2 cellular contexts compared by ENCODE assay signal in the genomic region with DNA sequence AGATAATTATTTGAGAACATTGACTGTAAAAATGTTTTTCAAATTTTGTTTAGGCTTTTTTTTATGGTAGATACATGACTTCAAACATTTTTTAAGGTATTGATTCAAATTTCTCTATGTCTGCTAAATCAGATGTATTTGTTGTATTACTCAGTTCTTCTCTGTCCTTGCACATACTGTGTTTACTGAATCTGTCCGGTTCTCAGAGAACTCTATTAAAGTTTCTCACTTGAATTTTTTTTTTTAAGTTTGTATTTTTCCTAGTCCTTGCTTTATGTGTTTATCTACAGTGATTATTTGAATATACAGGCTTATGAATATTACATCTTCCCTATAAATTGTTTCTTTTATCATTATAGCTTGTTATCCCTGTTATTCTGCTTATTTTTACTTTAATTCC.
TF ChIP-seq lines count a peak whose summit lies in the region.

No MANE protein-coding gene starts in this region.

TF ChIP-seq in GM12878, 131 proteins besides CTCF, POLR2A, EP300 and RAD21:
- TF ChIP-seq ZBTB40 (IDR thresholded peaks at IDR 0.05; ENCODE audit: borderline replicate concordance) = 0 out of 2 replicates have a peak, but pooled peaks have one; percentile 52
- no peak for TF ChIP-seq SPI1 (IDR thresholded peaks at IDR 0.05; ENCODE audit: borderline replicate concordance, insufficient read depth, low read depth, low read length)
- no peak for TF ChIP-seq ZBTB33 (IDR thresholded peaks at IDR 0.05)
- no peak for TF ChIP-seq NBN (IDR thresholded peaks at IDR 0.05)
TF ChIP-seq in GM12878: peak in this region for 1.

TF ChIP-seq in neural cell, 6 proteins besides CTCF, POLR2A, EP300 and RAD21:
- TF ChIP-seq POLR2AphosphoS5 (IDR thresholded peaks at IDR 0.05) (no peak), TAF1 (IDR thresholded peaks at IDR 0.05; ENCODE audit: low read depth) (no peak), MXI1 (conservative IDR thresholded peaks at IDR 0.05; ENCODE audit: poor library complexity, severe bottlenecking) (no peak), SMC3 (conservative IDR thresholded peaks at IDR 0.05; ENCODE audit: poor library complexity) (no peak), EZH2 (IDR thresholded peaks at IDR 0.05; ENCODE audit: borderline replicate concordance, insufficient read depth, low read length, poor library complexity, severe bottlenecking) (no peak)
- TF ChIP-seq, protein P1, sequence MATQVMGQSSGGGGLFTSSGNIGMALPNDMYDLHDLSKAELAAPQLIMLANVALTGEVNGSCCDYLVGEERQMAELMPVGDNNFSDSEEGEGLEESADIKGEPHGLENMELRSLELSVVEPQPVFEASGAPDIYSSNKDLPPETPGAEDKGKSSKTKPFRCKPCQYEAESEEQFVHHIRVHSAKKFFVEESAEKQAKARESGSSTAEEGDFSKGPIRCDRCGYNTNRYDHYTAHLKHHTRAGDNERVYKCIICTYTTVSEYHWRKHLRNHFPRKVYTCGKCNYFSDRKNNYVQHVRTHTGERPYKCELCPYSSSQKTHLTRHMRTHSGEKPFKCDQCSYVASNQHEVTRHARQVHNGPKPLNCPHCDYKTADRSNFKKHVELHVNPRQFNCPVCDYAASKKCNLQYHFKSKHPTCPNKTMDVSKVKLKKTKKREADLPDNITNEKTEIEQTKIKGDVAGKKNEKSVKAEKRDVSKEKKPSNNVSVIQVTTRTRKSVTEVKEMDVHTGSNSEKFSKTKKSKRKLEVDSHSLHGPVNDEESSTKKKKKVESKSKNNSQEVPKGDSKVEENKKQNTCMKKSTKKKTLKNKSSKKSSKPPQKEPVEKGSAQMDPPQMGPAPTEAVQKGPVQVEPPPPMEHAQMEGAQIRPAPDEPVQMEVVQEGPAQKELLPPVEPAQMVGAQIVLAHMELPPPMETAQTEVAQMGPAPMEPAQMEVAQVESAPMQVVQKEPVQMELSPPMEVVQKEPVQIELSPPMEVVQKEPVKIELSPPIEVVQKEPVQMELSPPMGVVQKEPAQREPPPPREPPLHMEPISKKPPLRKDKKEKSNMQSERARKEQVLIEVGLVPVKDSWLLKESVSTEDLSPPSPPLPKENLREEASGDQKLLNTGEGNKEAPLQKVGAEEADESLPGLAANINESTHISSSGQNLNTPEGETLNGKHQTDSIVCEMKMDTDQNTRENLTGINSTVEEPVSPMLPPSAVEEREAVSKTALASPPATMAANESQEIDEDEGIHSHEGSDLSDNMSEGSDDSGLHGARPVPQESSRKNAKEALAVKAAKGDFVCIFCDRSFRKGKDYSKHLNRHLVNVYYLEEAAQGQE (IDR thresholded peaks at IDR 0.05; ENCODE audit: borderline replicate concordance) = no peak
